ENCODE assay signal across 8 cellular contexts in the genomic region with DNA sequence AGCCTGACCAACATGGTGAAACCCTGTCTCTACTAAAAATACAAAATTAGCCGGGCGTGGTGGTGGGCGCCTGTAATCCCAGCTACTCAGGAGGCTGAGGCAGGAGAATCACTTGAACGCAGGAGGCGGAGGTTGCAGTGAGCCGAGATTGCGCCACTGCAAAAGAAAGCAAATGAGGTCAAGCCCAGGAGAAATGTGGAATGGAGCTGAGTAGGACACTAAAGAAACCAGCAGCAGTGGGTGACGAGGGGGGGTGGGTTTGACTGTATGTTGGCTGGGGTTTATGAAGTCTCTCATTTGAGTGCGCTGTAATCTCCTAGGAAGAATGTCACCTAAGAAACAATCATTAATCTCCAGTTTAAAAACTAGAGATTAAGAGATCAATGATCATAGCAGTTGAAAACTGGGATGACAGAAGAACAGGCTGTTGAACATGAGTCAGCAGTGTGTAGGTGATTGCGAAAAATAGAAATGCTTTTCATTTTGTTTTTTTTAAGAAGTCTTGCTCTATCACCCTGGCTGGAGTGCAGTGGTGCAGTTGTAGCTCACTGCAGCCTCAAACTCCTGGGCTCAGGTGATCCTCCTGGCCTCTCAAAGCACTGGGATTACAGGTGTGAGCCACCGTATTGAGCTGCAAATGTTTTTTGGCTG.
DNase-seq lines count a peak whose midpoint lies in the region; ATAC-seq, FAIRE-seq and TF ChIP-seq lines count a peak whose summit lies in the region.
"Not testable (repeated sequence)": the region's sequence is repeated elsewhere in the genome, so short reads cannot be mapped to it uniquely, and the experiment has no call there.

No MANE protein-coding gene starts in this region.

- H3K9me3 ChIP-seq in A549; ascending aorta; smooth muscle cell (replicated peaks; ENCODE audit: low read depth): not testable (repeated sequence)

- not testable (repeated sequence) for FAIRE-seq in A549 (lab: Jason Lieb, UNC)

- not testable (repeated sequence) for TF ChIP-seq POLR2A in A549 (IDR thresholded peaks at IDR 0.05; ENCODE audit: low read length)

- peaks cover 8 to 17% of the 10 kb centered on the region in 2 donors for H3K36me3 ChIP-seq in ascending aorta
- not testable (repeated sequence) for H3K36me3 ChIP-seq in smooth muscle cell (ENCODE audit: low read depth)

- 94% methylated on average over 11 of the region's 11 CpGs for WGBS in A549 (ENCODE audit: missing lambda C conversion rate)
- WGBS in smooth muscle cell (ENCODE audit: low lambda C conversion rate) = 89% methylated on average over 11 of the region's 11 CpGs

- peaks cover 17% of the 10 kb centered on the region for H3K79me2 ChIP-seq in smooth muscle cell (ENCODE audit: low read depth)

- not testable (repeated sequence) for DNase-seq in A549 (ENCODE audit: low read depth in 1 of 2, low spot score in 1 of 2); ascending aorta (ENCODE audit: low spot score in 2 of 2); smooth muscle cell (lab: John Stamatoyannopoulos, UW; ENCODE audit: unreplicated experiment)
- DNase-seq in GM03348 (ENCODE audit: low spot score) = peak; percentile 36
- DNase-seq in MV-4-11 (lab: John Stamatoyannopoulos, UW) = peak; percentile 70
- peak; percentile 15 for DNase-seq in SIG-M5 (lab: John Stamatoyannopoulos, UW)
- peak; percentile 61 for DNase-seq in fibroblast of villous mesenchyme (ENCODE audit: low read depth)

- not testable (repeated sequence) for TF ChIP-seq CTCF in A549 (IDR thresholded peaks at IDR 0.05); ascending aorta (IDR thresholded peaks at IDR 0.05); fibroblast of villous mesenchyme (IDR thresholded peaks at IDR 0.05; ENCODE audit: insufficient read depth, low read depth, low read length); smooth muscle cell (IDR thresholded peaks at IDR 0.05; ENCODE audit: borderline replicate concordance, insufficient read depth, poor library complexity, severe bottlenecking)

- TF ChIP-seq RAD21 in A549 (conservative IDR thresholded peaks at IDR 0.05 in 1 of 2, IDR thresholded peaks at IDR 0.05 in 1 of 2) = not testable (repeated sequence)

- H3K4me3 ChIP-seq in A549; fibroblast of villous mesenchyme (ENCODE audit: low read depth, low read length); smooth muscle cell: not testable (repeated sequence)
- H3K4me3 ChIP-seq in ascending aorta = peak overlapping the region in 1 of 2 donors; percentile 25

- intact Hi-C loops in ascending aorta (cut with DNase I) = loop anchor here (1.0 to 10.0 kb wide), 2 partner anchors 92 to 233 kb away; no protein-coding TSS in a partner anchor

- not testable (repeated sequence) for TF ChIP-seq EP300 in A549 (IDR thresholded peaks at IDR 0.05)

- H3K4me2 ChIP-seq in A549 = peak overlapping the region; percentile 47
- H3K4me2 ChIP-seq in smooth muscle cell = not testable (repeated sequence)

- not testable (repeated sequence) for H3K9ac ChIP-seq in smooth muscle cell (ENCODE audit: low read depth)

- POLR2A ChIA-PET in A549 (lab: Yijun Ruan, JAX) = interaction anchor here (1.5 to 2.0 kb wide), 2 partner anchors 25 to 71 kb away, joined by 6 to 10 read pairs; no protein-coding TSS in a partner anchor

- CTCF ChIA-PET in A549 (lab: Yijun Ruan, JAX) = interaction anchor here (0.8 to 4.8 kb wide), 34 partner anchors 8 to 624 kb away, joined by 3 to 68 read pairs (median 7); no protein-coding TSS in a partner anchor

- H3K27ac ChIP-seq in A549 (peak overlapping the region; percentile 62 to 83), ascending aorta (peak overlapping the region; percentile 68 to 74), cingulate gyrus (ENCODE audit: low read depth, low read length) (peak overlapping the region; percentile 3), smooth muscle cell (ENCODE audit: low read depth) (peak overlapping the region; percentile 10)

- H3F3A ChIP-seq in smooth muscle cell (ENCODE audit: low read depth) = peaks cover 13% of the 10 kb centered on the region

- 0 out of 6 replicates have a peak, but pooled peaks of 1 of the 2 experiments have one; percentile 9 for ATAC-seq in A549

- not testable (repeated sequence) for H2AFZ ChIP-seq in smooth muscle cell (ENCODE audit: low read depth)

- not testable (repeated sequence) for H4K20me1 ChIP-seq in smooth muscle cell (ENCODE audit: low read depth)

- not testable (repeated sequence) for H3K27me3 ChIP-seq in ascending aorta; smooth muscle cell (ENCODE audit: low read depth)

- peaks cover 60% of the 10 kb centered on the region for H3K4me1 ChIP-seq in A549
- peaks cover 7 to 33% of the 10 kb centered on the region in 2 donors for H3K4me1 ChIP-seq in ascending aorta
- H3K4me1 ChIP-seq in smooth muscle cell (ENCODE audit: low read depth) = not testable (repeated sequence)

TF ChIP-seq in A549, 52 proteins besides CTCF, POLR2A, EP300 and RAD21:
- TF ChIP-seq MAFK (IDR thresholded peaks at IDR 0.05; ENCODE audit: partially characterized antibody) (peak; percentile 44), CEBPB (IDR thresholded peaks at IDR 0.05) (peak; percentile 70 to 71; a peak in 3 of 4 replicates)

Comparison
In these comparisons a context has a peak if more than half of its experiments do, and no peak if none do; other contexts are left out.
1. H3K27ac ChIP-seq: peak in every context shown above with its lines; median percentile 72 in A549; 71 in ascending aorta; 10 in smooth muscle cell; 3 in cingulate gyrus.